24 cellular contexts compared by ENCODE assay signal in genomic region chr9:127011772-127012171, GRCh38.
"Had no signal": no experiment of that assay in that cellular context is flagged by ENCODE, and none has a peak within 500 bp of the region (broad histone marks: within the 10 kb centered on the region; RNA-seq: fewer than 3 reads in every experiment).

No MANE protein-coding gene starts in this region.

- H3K36me3 Mint-ChIP-seq: brain; natural killer cell treated with Interleukin-12 subunit alpha and Interleukin-12 subunit beta and Interleukin-15 and Interleukin-18, amount 100 ng/mL, for 72 hours had no signal

- H3K79me2 ChIP-seq: parathyroid adenoma had no signal

- H3K4me3 Mint-ChIP-seq: activated CD8-positive, alpha-beta T cell treated with anti-CD3 and anti-CD28 coated beads, Interleukin-2, amount 10 ng/mL, durations not matched to agents 7 days and 5 days; activated naive CD4-positive, alpha-beta T cell treated with anti-CD3 and anti-CD28 coated beads, Interleukin-2, amount 50 U/mL, for 24 hours; activated T-helper 1 cell treated with anti-CD3 and anti-CD28 coated beads, Interleukin-12 subunit alpha, Interleukin-12 subunit beta, Interleukin-2, Interleukin-4 antibody, amounts not matched to agents 30 ng/mL and 10 ng/mL and 1 ng/mL, durations not matched to agents 14 hours and 24 hours and 36 hours; brain; natural killer cell treated with Interleukin-12 subunit alpha and Interleukin-12 subunit beta and Interleukin-15 and Interleukin-18, amount 100 ng/mL, for 72 hours; stimulated activated memory B cell treated with anti-CD40 and anti-IgM and Interleukin-4, amounts not matched to agents 10 μg/mL and 1 μg/mL and 100 μg/mL, for 72 hours had no signal

- ATAC-seq: activated CD8-positive, alpha-beta T cell treated with anti-CD3 and anti-CD28 coated beads, Interleukin-2, amount 10 ng/mL, durations not matched to agents 7 days and 5 days; left lobe of liver; natural killer cell treated with Interleukin-12 subunit alpha and Interleukin-12 subunit beta and Interleukin-15 and Interleukin-18, amount 100 ng/mL, for 72 hours; right lobe of liver; stimulated activated memory B cell treated with anti-CD40 and anti-IgM and Interleukin-4, amounts not matched to agents 10 μg/mL and 1 μg/mL and 100 μg/mL, for 72 hours had no signal

- H3K9me3 ChIP-seq: heart right ventricle, right lobe of liver, stomach, suprapubic skin, tibial nerve had no signal

- H3K9me3 Mint-ChIP-seq: activated naive CD4-positive, alpha-beta T cell treated with anti-CD3 and anti-CD28 coated beads, Interleukin-2, amount 50 U/mL, for 24 hours; activated T-helper 1 cell treated with anti-CD3 and anti-CD28 coated beads, Interleukin-12 subunit alpha, Interleukin-12 subunit beta, Interleukin-2, Interleukin-4 antibody, amounts not matched to agents 30 ng/mL and 10 ng/mL and 1 ng/mL, durations not matched to agents 14 hours and 24 hours and 36 hours; brain; natural killer cell treated with Interleukin-12 subunit alpha and Interleukin-12 subunit beta and Interleukin-15 and Interleukin-18, amount 100 ng/mL, for 72 hours; stimulated activated memory B cell treated with anti-CD40 and anti-IgM and Interleukin-4, amounts not matched to agents 10 μg/mL and 1 μg/mL and 100 μg/mL, for 72 hours had no signal

- H3K36me3 ChIP-seq: heart right ventricle, right lobe of liver, stomach, suprapubic skin, tibial nerve had no signal

- H3K4me1 Mint-ChIP-seq: activated naive CD4-positive, alpha-beta T cell treated with anti-CD3 and anti-CD28 coated beads, Interleukin-2, amount 50 U/mL, for 24 hours had no signal

- H3K9ac ChIP-seq: parathyroid adenoma had no signal

- H3K27me3 ChIP-seq: right lobe of liver, stomach, suprapubic skin, tibial nerve had no signal

- H3K27ac ChIP-seq: epithelial cell of prostate, heart right ventricle, parathyroid adenoma, right lobe of liver, stomach, suprapubic skin, tibial nerve had no signal

- H2AFZ ChIP-seq: parathyroid adenoma had no signal

- FAIRE-seq: keratinocyte, small intestine, TTC549 had no signal

- H3K27me3 Mint-ChIP-seq: stimulated activated memory B cell treated with anti-CD40 and anti-IgM and Interleukin-4, amounts not matched to agents 10 μg/mL and 1 μg/mL and 100 μg/mL, for 72 hours had no signal

- DNase-seq: activated CD4-positive, alpha-beta T cell treated with anti-CD3 and anti-CD28 coated beads for 1 hour; activated CD4-positive, alpha-beta T cell treated with anti-CD3 and anti-CD28 coated beads, Interleukin-2, amount 50 U/mL, for 1 hour; activated CD8-positive, alpha-beta T cell treated with anti-CD3 and anti-CD28 coated beads, Interleukin-2, amount 10 ng/mL, durations not matched to agents 7 days and 5 days; activated gamma-delta T cell; anterior cingulate cortex; heart right ventricle; mammary epithelial cell; midbrain; right lobe of liver; small intestine; stimulated activated CD4-positive, alpha-beta T cell treated with anti-CD3 and anti-CD28 coated beads, Interleukin-2, amount 100 ng/mL, for 24 hours; stomach had no signal

- H3K4me3 ChIP-seq: heart right ventricle, right lobe of liver, stomach, suprapubic skin, tibial nerve had no signal

- H3K27ac Mint-ChIP-seq: activated CD8-positive, alpha-beta T cell treated with anti-CD3 and anti-CD28 coated beads, Interleukin-2, amount 10 ng/mL, durations not matched to agents 7 days and 5 days; activated naive CD4-positive, alpha-beta T cell treated with anti-CD3 and anti-CD28 coated beads, Interleukin-2, amount 50 U/mL, for 24 hours; activated T-helper 1 cell treated with anti-CD3 and anti-CD28 coated beads, Interleukin-12 subunit alpha, Interleukin-12 subunit beta, Interleukin-2, Interleukin-4 antibody, amounts not matched to agents 30 ng/mL and 10 ng/mL and 1 ng/mL, durations not matched to agents 14 hours and 24 hours and 36 hours; natural killer cell treated with Interleukin-12 subunit alpha and Interleukin-12 subunit beta and Interleukin-15 and Interleukin-18, amount 100 ng/mL, for 72 hours; stimulated activated memory B cell treated with anti-CD40 and anti-IgM and Interleukin-4, amounts not matched to agents 10 μg/mL and 1 μg/mL and 100 μg/mL, for 72 hours had no signal

- H3K4me1 ChIP-seq: parathyroid adenoma, right lobe of liver had no signal
